9 cellular contexts compared by ENCODE assay signal in the genomic region with DNA sequence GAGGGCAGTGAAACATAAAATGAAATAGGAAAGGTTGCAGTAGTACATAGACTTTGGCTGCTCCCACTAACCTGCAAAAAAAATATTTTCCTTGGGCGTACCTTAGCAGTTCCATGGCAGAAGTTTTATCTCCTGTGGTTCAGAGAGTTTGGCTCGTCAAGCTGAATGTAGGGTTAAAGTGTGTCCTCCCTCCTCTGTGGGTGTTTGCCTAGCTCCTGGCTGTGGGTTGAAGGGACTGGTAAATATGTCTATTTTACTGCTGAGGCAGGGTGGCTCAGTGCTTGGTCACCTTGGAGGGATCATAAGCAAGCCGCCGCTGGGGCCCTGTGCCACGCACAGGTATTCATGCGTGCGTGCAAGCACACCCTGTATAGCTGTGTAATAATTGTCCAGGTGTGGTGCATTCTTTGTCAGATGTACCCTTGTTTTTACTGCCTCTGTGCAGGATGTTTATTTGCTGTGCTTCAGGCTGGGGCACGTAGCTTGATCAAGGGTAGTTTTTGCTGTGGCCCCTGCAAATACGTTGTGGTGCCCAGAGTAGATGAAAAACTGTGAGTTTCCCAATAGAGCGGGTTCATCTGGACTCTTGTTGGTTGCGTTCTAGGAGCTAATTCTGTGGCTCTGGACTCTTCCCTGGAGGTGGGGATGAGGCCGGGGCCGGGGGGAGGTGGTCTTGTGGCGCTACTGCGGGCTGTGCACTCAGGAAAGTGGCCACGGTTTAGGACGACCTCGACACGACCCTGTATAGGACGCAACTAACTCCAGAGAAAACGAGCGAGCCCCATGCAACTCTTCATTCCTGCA.
DNase-seq lines count a peak whose midpoint lies in the region; ATAC-seq and TF ChIP-seq lines count a peak whose summit lies in the region.
"Had no signal": no experiment of that assay in that cellular context is flagged by ENCODE, and none has a peak within 500 bp of the region (broad histone marks: within the 10 kb centered on the region; RNA-seq: fewer than 3 reads in every experiment).

No MANE protein-coding gene starts in this region.

- H3K36me3 Mint-ChIP-seq in stimulated activated naive B cell treated with anti-CD40 and anti-IgM and Interleukin-4, amounts not matched to agents 10 μg/mL and 1 μg/mL and 100 μg/mL, for 72 hours = peaks cover 2 to 8% of the 10 kb centered on the region in 2 donors

- DNase-seq in GM06990 (ENCODE audit: extremely low read depth, insufficient read length) (no peak), KBM-7 (no peak)
- DNase-seq in activated effector memory CD4-positive, alpha-beta T cell treated with anti-CD3 and anti-CD28 coated beads, Interleukin-2, amount 50 U/mL, for 16 hours = peak; percentile 78
- no peak for DNase-seq in stimulated activated naive B cell treated with anti-CD40 and anti-IgM and Interleukin-4, amounts not matched to agents 10 μg/mL and 1 μg/mL and 100 μg/mL, for 72 hours

- H3K36me3 ChIP-seq in GM06990 (ENCODE audit: control insufficient read depth, insufficient read depth, low read length) = peaks cover 2% of the 10 kb centered on the region; the same call in 1 of the 2 replicates
- H3K36me3 ChIP-seq in iPS-20b (ENCODE audit: insufficient read depth, low read depth, low read length) = no peaks in the 10 kb centered on the region

- peak overlapping the region; percentile 42 for H3K27ac Mint-ChIP-seq in stimulated activated naive B cell treated with anti-CD40 and anti-IgM and Interleukin-4, amounts not matched to agents 10 μg/mL and 1 μg/mL and 100 μg/mL, for 72 hours

- H3K9ac ChIP-seq in iPS-20b (ENCODE audit: low read depth, low read length) = peak overlapping the region; percentile 77

- H3K4me3 ChIP-seq in GM06990 (replicated peaks; ENCODE audit: low read depth, low read length) (peak overlapping the region; percentile 91), iPS-20b (ENCODE audit: low read length) (peak overlapping the region; percentile 68)
- H3K4me3 ChIP-seq: SK-N-MC had no signal

- H3K9me3 ChIP-seq in iPS-20b (ENCODE audit: insufficient read depth, low read depth, low read length) = no peaks in the 10 kb centered on the region

- H3K9me3 Mint-ChIP-seq in stimulated activated naive B cell treated with anti-CD40 and anti-IgM and Interleukin-4, amounts not matched to agents 10 μg/mL and 1 μg/mL and 100 μg/mL, for 72 hours = peaks cover 0 to 1% of the 10 kb centered on the region in 2 donors

- no peaks in the 10 kb centered on the region for H3K27me3 Mint-ChIP-seq in stimulated activated naive B cell treated with anti-CD40 and anti-IgM and Interleukin-4, amounts not matched to agents 10 μg/mL and 1 μg/mL and 100 μg/mL, for 72 hours

- in situ Hi-C loops in KBM-7 (cut with MboI; ENCODE audit: low pct_unique_long_range_greater_than_20kb, low sequenced_read_pairs) = no loop called here

- H3K27me3 ChIP-seq in GM06990 (replicated peaks; ENCODE audit: control insufficient read depth, insufficient read depth, low read length) = no peaks in the 10 kb centered on the region
- H3K27me3 ChIP-seq in iPS-20b (ENCODE audit: insufficient read depth, low read length) = peaks cover 14% of the 10 kb centered on the region

- H3K4me3 Mint-ChIP-seq in stimulated activated naive B cell treated with anti-CD40 and anti-IgM and Interleukin-4, amounts not matched to agents 10 μg/mL and 1 μg/mL and 100 μg/mL, for 72 hours = peak overlapping the region; percentile 88 to 92

- peaks cover 70 to 93% of the 10 kb centered on the region in 2 donors for H3K4me1 Mint-ChIP-seq in stimulated activated naive B cell treated with anti-CD40 and anti-IgM and Interleukin-4, amounts not matched to agents 10 μg/mL and 1 μg/mL and 100 μg/mL, for 72 hours

- H3K4me1 ChIP-seq in iPS-20b (ENCODE audit: insufficient read depth, low read length) = peaks cover 20% of the 10 kb centered on the region

- H3K27ac ChIP-seq in iPS-20b (ENCODE audit: low read length) = no peak overlapping the region
- H3K27ac ChIP-seq: SK-N-MC had no signal

- no peak for TF ChIP-seq CTCF in GM06990 (IDR thresholded peaks at IDR 0.05; ENCODE audit: insufficient read depth, low read length, poor library complexity, severe bottlenecking)

- ATAC-seq in HG03521 (IDR thresholded peaks at IDR 0.05; ENCODE audit: unreplicated experiment) (peak; percentile 11), GM18870 (IDR thresholded peaks at IDR 0.05; ENCODE audit: unreplicated experiment) (no peak), GM19452 (IDR thresholded peaks at IDR 0.05; ENCODE audit: unreplicated experiment) (no peak)
- ATAC-seq in stimulated activated naive B cell treated with anti-CD40 and anti-IgM and Interleukin-4, amounts not matched to agents 10 μg/mL and 1 μg/mL and 100 μg/mL, for 72 hours (replicated peaks) = peak in 1 of 2 donors; percentile 9
